In genomic region chr16:75089486-75090202, GRCh38 we compare ENCODE assay signal across 20 cellular contexts. TPM values are rescaled to one million over a fixed set of nuclear protein-coding genes. Genes with fewer than 3 reads are reported as not detected.
DNase-seq lines count a peak whose midpoint lies in the region; ATAC-seq and TF ChIP-seq lines count a peak whose summit lies in the region.
"Had no signal": no experiment of that assay in that cellular context is flagged by ENCODE, and none has a peak within 500 bp of the region (broad histone marks: within the 10 kb centered on the region; RNA-seq: fewer than 3 reads in every experiment).

No MANE protein-coding gene starts in this region.

- intact Hi-C loops in IMR-90 (cut with micrococcal nuclease) (loop anchor here (5.0 kb wide), 2 partner anchors 57 to 77 kb away; no protein-coding TSS in a partner anchor), PC-9 (cut with micrococcal nuclease; ENCODE audit: unreplicated experiment) (no loop called here)

- no peak overlapping the region for H2BK15ac ChIP-seq in IMR-90 (ENCODE audit: low read depth, low read length)

- H3K79me1 ChIP-seq in IMR-90 (ENCODE audit: low read depth in 1 of 2, low read length in 2 of 2), result peaks cover 45 to 83% of the 10 kb centered on the region in 2 experiments

- H2BK120ac ChIP-seq in IMR-90 (ENCODE audit: low read depth, low read length), result no peak overlapping the region

- H3K4me3 ChIP-seq in IMR-90 (ENCODE audit: insufficient read depth, low read depth, low read length), result no peak overlapping the region
- no peak overlapping the region for H3K4me3 ChIP-seq in endodermal cell (ENCODE audit: low read length)
- H3K4me3 ChIP-seq in PC-9, result no peak overlapping the region
- H3K4me3 ChIP-seq: esophagus squamous epithelium had no signal

- no peak for TF ChIP-seq CTCF in IMR-90 (conservative IDR thresholded peaks at IDR 0.05; ENCODE audit: low read depth, low read length)
- peak; percentile 24 for TF ChIP-seq CTCF in endodermal cell (conservative IDR thresholded peaks at IDR 0.05)
- TF ChIP-seq CTCF in PC-9 (conservative IDR thresholded peaks at IDR 0.05), result no peak

- H3K79me2 ChIP-seq in PC-9 (ENCODE audit: low read depth), result peaks cover 90% of the 10 kb centered on the region

- peak overlapping the region; percentile 37; the same call in 1 of the 2 replicates for H2AK5ac ChIP-seq in IMR-90 (ENCODE audit: low read depth, low read length)

- H3K14ac ChIP-seq in IMR-90 (replicated peaks; ENCODE audit: low read depth, low read length), result 0 out of 2 replicates have a peak overlapping the region, but pooled peaks have one; percentile 9

- no peak overlapping the region for H3K4me2 ChIP-seq in IMR-90 (ENCODE audit: low read depth, low read length)
- no peak overlapping the region for H3K4me2 ChIP-seq in PC-9

- H3K9me1 ChIP-seq in IMR-90 (ENCODE audit: insufficient read depth, low read length), result peaks cover 31% of the 10 kb centered on the region

- H3K4me1 Mint-ChIP-seq in stimulated activated naive CD8-positive, alpha-beta T cell treated with anti-CD3 and anti-CD28 coated beads, Interleukin-15, amount 100 ng/mL, for 72 hours, result peaks cover 11% of the 10 kb centered on the region
- peaks cover 27% of the 10 kb centered on the region for H3K4me1 Mint-ChIP-seq in endodermal cell

- no peak for TF ChIP-seq RAD21 in IMR-90 (IDR thresholded peaks at IDR 0.05; ENCODE audit: low read length)

- no peak for TF ChIP-seq POLR2A in IMR-90 (IDR thresholded peaks at IDR 0.05; ENCODE audit: low read depth, low read length)

- peaks cover 23% of the 10 kb centered on the region for H4K20me1 ChIP-seq in IMR-90 (ENCODE audit: insufficient read depth, low read length)
- H4K20me1 ChIP-seq in PC-9 (ENCODE audit: insufficient read depth), result no peaks in the 10 kb centered on the region; the same call in 1 of the 2 replicates

- no peaks in the 10 kb centered on the region for H3K9me3 ChIP-seq in IMR-90 (ENCODE audit: control insufficient read depth, insufficient read depth, low read length)
- H3K9me3 ChIP-seq in endodermal cell (ENCODE audit: control insufficient read depth, low read length), result no peaks in the 10 kb centered on the region
- H3K9me3 ChIP-seq in PC-9 (ENCODE audit: insufficient read depth, low read depth), result no peaks in the 10 kb centered on the region
- H3K9me3 ChIP-seq: esophagus squamous epithelium had no signal

- no peak overlapping the region for H4K8ac ChIP-seq in IMR-90 (ENCODE audit: low read depth in 2 of 2, low read length in 2 of 2)

- no peak overlapping the region for H3K4ac ChIP-seq in IMR-90 (ENCODE audit: low read depth, low read length)

- H3K36me3 Mint-ChIP-seq in endodermal cell (ENCODE audit: low read depth), result peaks cover 5% of the 10 kb centered on the region
- H3K36me3 Mint-ChIP-seq: CD8-positive, alpha-beta T cell had no signal

- no peak overlapping the region for H3K9ac ChIP-seq in IMR-90 (ENCODE audit: low read depth, low read length)
- no peak overlapping the region for H3K9ac ChIP-seq in endodermal cell (ENCODE audit: extremely low read depth, low read length, poor library complexity, severe bottlenecking)

- H2AFZ ChIP-seq in IMR-90 (replicated peaks; ENCODE audit: low read length, poor library complexity) (no peak overlapping the region), PC-9 (no peak overlapping the region)

- H3K4me1 ChIP-seq in IMR-90 (ENCODE audit: control insufficient read depth, insufficient read depth, low read length), result peaks cover 19% of the 10 kb centered on the region
- peaks cover 15% of the 10 kb centered on the region for H3K4me1 ChIP-seq in endodermal cell (ENCODE audit: control insufficient read depth, insufficient read depth, low read length)
- H3K4me1 ChIP-seq in PC-9 (replicated peaks; ENCODE audit: insufficient read depth), result peaks cover 34% of the 10 kb centered on the region

- peaks cover 12% of the 10 kb centered on the region for H3K36me3 ChIP-seq in IMR-90 (ENCODE audit: control insufficient read depth, insufficient read depth, low read length)
- H3K36me3 ChIP-seq in endodermal cell (ENCODE audit: control insufficient read depth, insufficient read depth, low read length), result peaks cover 16% of the 10 kb centered on the region
- H3K36me3 ChIP-seq in PC-9 (ENCODE audit: low read depth), result no peaks in the 10 kb centered on the region

- no peak for DNase-seq in stimulated activated naive CD8-positive, alpha-beta T cell treated with anti-CD3 and anti-CD28 coated beads, Interleukin-15, amount 100 ng/mL, for 72 hours
- no peak for DNase-seq in stimulated activated naive CD8-positive, alpha-beta T cell treated with anti-CD3 and anti-CD28 coated beads, Interleukin-15, Interleukin-2, amounts not matched to agents 100 U/mL and 50 U/mL, for 24 hours
- DNase-seq in IMR-90, result no peak
- DNase-seq in endodermal cell, result no peak
- DNase-seq in AG08396 (ENCODE audit: low spot score), result no peak
- no peak for DNase-seq in NCI-H2196 treated with DMSO at 0.1 percent for 48 hours (lab: John Stamatoyannopoulos, UW; ENCODE audit: unreplicated experiment)
- DNase-seq in GM19240 (ENCODE audit: insufficient read length, low spot score), result no peak
- DNase-seq in PC-9, result no peak
- DNase-seq: activated CD4-positive, CD25-positive, alpha-beta regulatory T cell treated with anti-CD3 and anti-CD28 coated beads, Interleukin-2, amount 50 U/mL, for 72 hours; activated naive CD4-positive, alpha-beta T cell; caudate nucleus; CD8-positive, alpha-beta T cell; esophagus squamous epithelium; glutamatergic neuron; NCI-H1092 treated with DMSO at 0.1 percent for 48 hours; NCI-H2107; NCI-H524 treated with DMSO at 0.1 percent for 48 hours; T-helper 9 cell had no signal

- H3K9me2 ChIP-seq in PC-9 (ENCODE audit: insufficient read depth), result no peaks in the 10 kb centered on the region

- no peak overlapping the region for H2AK9ac ChIP-seq in IMR-90 (replicated peaks; ENCODE audit: low read depth, low read length, poor library complexity)

- no peak overlapping the region for H3K23ac ChIP-seq in IMR-90 (ENCODE audit: low read depth, low read length)

- CTCF ChIA-PET in IMR-90 (lab: Yijun Ruan, JAX) (no interaction called here), PC-9 (lab: Charles Lee) (no interaction called here)

- no peaks in the 10 kb centered on the region for H3K9me3 Mint-ChIP-seq in stimulated activated naive CD8-positive, alpha-beta T cell treated with anti-CD3 and anti-CD28 coated beads, Interleukin-15, amount 100 ng/mL, for 72 hours
- no peaks in the 10 kb centered on the region for H3K9me3 Mint-ChIP-seq in endodermal cell
- H3K9me3 Mint-ChIP-seq: CD8-positive, alpha-beta T cell had no signal

- H3K27me3 ChIP-seq in IMR-90 (ENCODE audit: control insufficient read depth, insufficient read depth, low read length) (no peaks in the 10 kb centered on the region), endodermal cell (ENCODE audit: control insufficient read depth, insufficient read depth, low read length, poor library complexity, severe bottlenecking) (no peaks in the 10 kb centered on the region), PC-9 (ENCODE audit: insufficient read depth, low read depth) (no peaks in the 10 kb centered on the region)
- H3K27me3 ChIP-seq: esophagus squamous epithelium had no signal

- peaks cover 9% of the 10 kb centered on the region; the same call in 1 of the 2 replicates for H3F3A ChIP-seq in PC-9 (ENCODE audit: insufficient read depth, low read depth)

- dilution Hi-C loops in IMR-90 (cut with HindIII; ENCODE audit: low sequenced_read_pairs, unreplicated experiment), result no loop called here

- in situ Hi-C loops in IMR-90 (cut with MboI; ENCODE audit: low sequenced_read_pairs), result loop anchor here (5.0 kb wide), 1 partner anchor 77 kb away; no protein-coding TSS in a partner anchor

- H4K91ac ChIP-seq in IMR-90 (ENCODE audit: insufficient read depth, low read depth, low read length), result no peak overlapping the region

- H2BK20ac ChIP-seq in IMR-90 (ENCODE audit: low read depth, low read length), result no peak overlapping the region

- WGBS in IMR-90 (ENCODE audit: extremely low coverage in 2 of 2, insufficient read length in 1 of 2), 2 experiments, result no CpG with 5 or more reads among the region's 6 CpGs
- 75 to 79% methylated on average over 4 to 6 of the region's 6 CpGs for WGBS in endodermal cell (ENCODE audit: insufficient coverage in 1 of 2, insufficient read length in 1 of 2), 2 experiments

- POLR2A ChIA-PET in IMR-90 (lab: Charles Lee; ENCODE audit: unreplicated experiment) (no interaction called here), PC-9 (lab: Charles Lee; ENCODE audit: unreplicated experiment) (no interaction called here)

- BruUV-seq in IMR-90 (replicated peaks; lab: Mats Ljungman, UMichigan) (no TSS peak), PC-9 (replicated peaks; lab: Mats Ljungman, UMichigan) (no TSS peak)

- no peak overlapping the region for H3K27ac ChIP-seq in IMR-90 (ENCODE audit: insufficient read depth, low read length)
- H3K27ac ChIP-seq in endodermal cell (ENCODE audit: low read depth, low read length), result no peak overlapping the region
- H3K27ac ChIP-seq in PC-9, result no peak overlapping the region

- H3K27me3 Mint-ChIP-seq in stimulated activated naive CD8-positive, alpha-beta T cell treated with anti-CD3 and anti-CD28 coated beads, Interleukin-15, amount 100 ng/mL, for 72 hours, result no peaks in the 10 kb centered on the region
- no peaks in the 10 kb centered on the region for H3K27me3 Mint-ChIP-seq in endodermal cell (ENCODE audit: insufficient read depth)

- peak; percentile 78 for ATAC-seq in stimulated activated naive CD8-positive, alpha-beta T cell treated with anti-CD3 and anti-CD28 coated beads, Interleukin-15, amount 100 ng/mL, for 72 hours
- no peak for ATAC-seq in stimulated activated naive CD8-positive, alpha-beta T cell treated with anti-CD3 and anti-CD28 coated beads, Interleukin-15, Interleukin-2, amounts not matched to agents 100 U/mL and 50 U/mL, for 24 hours
- ATAC-seq in IMR-90 (ENCODE audit: low read depth), result no peak
- ATAC-seq: CD8-positive, alpha-beta T cell; SK-N-SH treated with all-trans-retinoic acid at 6 μM for 48 hours had no signal

- no peak overlapping the region; the same call in 1 of the 2 replicates for H3K18ac ChIP-seq in IMR-90 (ENCODE audit: low read depth, low read length)

- H4K5ac ChIP-seq in IMR-90 (ENCODE audit: low read depth, low read length), result no peak overlapping the region

- no peak overlapping the region for H3K4me3 Mint-ChIP-seq in stimulated activated naive CD8-positive, alpha-beta T cell treated with anti-CD3 and anti-CD28 coated beads, Interleukin-15, amount 100 ng/mL, for 72 hours
- no peak overlapping the region for H3K4me3 Mint-ChIP-seq in endodermal cell
- H3K4me3 Mint-ChIP-seq: CD8-positive, alpha-beta T cell had no signal

- no peak overlapping the region for H3K56ac ChIP-seq in IMR-90 (ENCODE audit: extremely low read depth, insufficient read depth, low read length)

- no peak overlapping the region for H3K27ac Mint-ChIP-seq in stimulated activated naive CD8-positive, alpha-beta T cell treated with anti-CD3 and anti-CD28 coated beads, Interleukin-15, amount 100 ng/mL, for 72 hours
- no peak overlapping the region for H3K27ac Mint-ChIP-seq in endodermal cell
- H3K27ac Mint-ChIP-seq: CD8-positive, alpha-beta T cell had no signal

- no peak overlapping the region for H2BK5ac ChIP-seq in IMR-90 (ENCODE audit: low read depth, low read length, poor library complexity, severe bottlenecking)

RNA-seq across cellular contexts. Expression of gene LDHD, which starts 26.9 kb away (rescaled TPM):
- total RNA-seq in IMR-90 (2012; rRNA removed) (under 0.01 TPM in 1 of 2 replicates, not detected in the other), endodermal cell (1 to 10 TPM; 1.4 to 4.3 TPM), PC-9 (2021) (1.1 and 1.3 TPM in 2 replicates)
- 0.23 and 0.26 TPM in 2 replicates for polyA plus RNA-seq in IMR-90 (2012; rRNA removed)
- polyA plus RNA-seq in IMR-90 (2012; cell fraction: cytosol; rRNA removed), result 0.16 and 0.29 TPM in 2 replicates
- 0.78 and 1.1 TPM in 2 replicates for polyA plus RNA-seq in IMR-90 (2012; cell fraction: nucleus; rRNA removed; ENCODE audit: low replicate concordance)
- 1.3 TPM for polyA plus RNA-seq in endodermal cell (2013, experiment 1 of 2)
- polyA plus RNA-seq in endodermal cell (2013, experiment 2 of 2), result 0.70 TPM
- total RNA-seq: CD8-positive, alpha-beta T cell had no signal
- polyA plus RNA-seq: neural cell had no signal

RNA-seq across cellular contexts. Expression of gene ZFP1, which starts 58.7 kb away (rescaled TPM):
- 16.0 and 16.9 TPM in 2 replicates for total RNA-seq in IMR-90 (2012; rRNA removed)
- polyA plus RNA-seq in IMR-90 (2012; rRNA removed), result 3.7 and 3.8 TPM in 2 replicates
- 1.3 and 1.8 TPM in 2 replicates for polyA plus RNA-seq in IMR-90 (2012; cell fraction: cytosol; rRNA removed)
- 0.61 and 2.5 TPM in 2 replicates for polyA plus RNA-seq in IMR-90 (2012; cell fraction: nucleus; rRNA removed; ENCODE audit: low replicate concordance)
- total RNA-seq in endodermal cell, result 10 to 100 TPM; 10.4 to 13.3 TPM
- polyA plus RNA-seq in endodermal cell (2013, experiment 1 of 2), result 29.0 TPM
- 24.5 TPM for polyA plus RNA-seq in endodermal cell (2013, experiment 2 of 2)
- 10.9 and 16.9 TPM in 2 replicates for total RNA-seq in PC-9 (2021)
